10 cellular contexts compared by ENCODE assay signal in genomic region chr22:36322602-36322915, GRCh38.
DNase-seq lines count a peak whose midpoint lies in the region; TF ChIP-seq lines count a peak whose summit lies in the region.
"Had no signal": no experiment of that assay in that cellular context is flagged by ENCODE, and none has a peak within 500 bp of the region (broad histone marks: within the 10 kb centered on the region; RNA-seq: fewer than 3 reads in every experiment).

No MANE protein-coding gene starts in this region.

- H3K36me3 ChIP-seq in mucosa of rectum (ENCODE audit: control insufficient read depth in 2 of 2, insufficient read depth in 2 of 2, low read length in 2 of 2) (peaks cover 90 to 93% of the 10 kb centered on the region in 2 donors), subcutaneous abdominal adipose tissue (ENCODE audit: control insufficient read depth in 5 of 5, insufficient read depth in 5 of 5, low read length in 5 of 5) (peaks cover 0 to 97% (median 93%) of the 10 kb centered on the region in 5 donors), testis (ENCODE audit: low read depth, missing control alignments) (no peaks in the 10 kb centered on the region)

- H3K27ac ChIP-seq in RWPE1 = peak overlapping the region; percentile 100
- peak overlapping the region; percentile 82 for H3K27ac ChIP-seq in caudate nucleus (ENCODE audit: low read depth, low read length)
- peak overlapping the region; percentile 86 to 95 for H3K27ac ChIP-seq in mucosa of rectum (ENCODE audit: low read depth in 2 of 2, low read length in 2 of 2)
- peak overlapping the region; percentile 87 for H3K27ac ChIP-seq in subcutaneous abdominal adipose tissue (ENCODE audit: low read depth, low read length)
- peak overlapping the region in 1 of 2 donors; percentile 92 for H3K27ac ChIP-seq in testis

- no peak for TF ChIP-seq POLR2A in testis (IDR thresholded peaks at IDR 0.05)

- H3K9me3 ChIP-seq in mucosa of rectum (ENCODE audit: control insufficient read depth in 2 of 2, low read length in 2 of 2) = no peaks in the 10 kb centered on the region
- no peaks in the 10 kb centered on the region for H3K9me3 ChIP-seq in subcutaneous abdominal adipose tissue (ENCODE audit: control insufficient read depth in 5 of 5, low read length in 5 of 5)
- H3K9me3 ChIP-seq in testis = no peaks in the 10 kb centered on the region

- CTCF ChIA-PET in RWPE1 (lab: Yijun Ruan, JAX) = no interaction called here

- DNase-seq in RWPE1 (ENCODE audit: low spot score) = no peak
- DNase-seq in caudate nucleus (lab: John Stamatoyannopoulos, UW) = no peak
- no peak for DNase-seq in AG08395 (ENCODE audit: low spot score)
- DNase-seq in testis = no peak
- DNase-seq in activated CD4-positive, alpha-beta T cell treated with anti-CD3 and anti-CD28 coated beads for 1 hour = no peak
- DNase-seq: activated CD8-positive, alpha-beta memory T cell treated with anti-CD3 and anti-CD28 coated beads for 24 hours; naive thymus-derived CD8-positive, alpha-beta T cell; T-cell had no signal

- intact Hi-C loops in testis (cut with DNase I; ENCODE audit: low total_unique reads) = loop anchor here (10.0 kb wide), 1 partner anchor 62 kb away; the partner anchor contains the start of gene MYH9

- 82 to 86% methylated on average over 7 to 11 of the region's 11 CpGs for WGBS in testis, 2 donors

- H3K9ac ChIP-seq in mucosa of rectum (ENCODE audit: low read depth in 1 of 2, low read length in 2 of 2) (no peak overlapping the region), subcutaneous abdominal adipose tissue (ENCODE audit: low read length in 5 of 5) (no peak overlapping the region)

- no peaks in the 10 kb centered on the region for H3K27me3 ChIP-seq in mucosa of rectum (ENCODE audit: control insufficient read depth in 2 of 2, insufficient read depth in 2 of 2, low read length in 2 of 2)
- H3K27me3 ChIP-seq in subcutaneous abdominal adipose tissue (ENCODE audit: control insufficient read depth in 5 of 5, insufficient read depth in 4 of 5, low read length in 5 of 5) = no peaks in the 10 kb centered on the region
- no peaks in the 10 kb centered on the region for H3K27me3 ChIP-seq in testis

- POLR2A ChIA-PET in RWPE1 (lab: Yijun Ruan, JAX; ENCODE audit: low non-redundant PET) = no interaction called here

- H3K4me3 ChIP-seq in mucosa of rectum (ENCODE audit: low read length in 2 of 2) (no peak overlapping the region), subcutaneous abdominal adipose tissue (ENCODE audit: low read depth in 1 of 5, low read length in 5 of 5) (no peak overlapping the region), testis (no peak overlapping the region)

- H3K4me1 ChIP-seq in mucosa of rectum (ENCODE audit: control insufficient read depth in 2 of 2, insufficient read depth in 2 of 2, low read length in 2 of 2) = peaks cover 24 to 39% of the 10 kb centered on the region in 2 donors
- H3K4me1 ChIP-seq in subcutaneous abdominal adipose tissue (ENCODE audit: control insufficient read depth in 5 of 5, insufficient read depth in 5 of 5, low read length in 5 of 5) = peaks cover 8 to 79% (median 39%) of the 10 kb centered on the region in 5 donors
- peaks cover 45% of the 10 kb centered on the region for H3K4me1 ChIP-seq in testis

- no peak for TF ChIP-seq CTCF in RWPE1 (conservative IDR thresholded peaks at IDR 0.05; ENCODE audit: low read depth)
- no peak for TF ChIP-seq CTCF in testis (IDR thresholded peaks at IDR 0.05)
